ENCODE assay signal across 8 cellular contexts in the genomic region with DNA sequence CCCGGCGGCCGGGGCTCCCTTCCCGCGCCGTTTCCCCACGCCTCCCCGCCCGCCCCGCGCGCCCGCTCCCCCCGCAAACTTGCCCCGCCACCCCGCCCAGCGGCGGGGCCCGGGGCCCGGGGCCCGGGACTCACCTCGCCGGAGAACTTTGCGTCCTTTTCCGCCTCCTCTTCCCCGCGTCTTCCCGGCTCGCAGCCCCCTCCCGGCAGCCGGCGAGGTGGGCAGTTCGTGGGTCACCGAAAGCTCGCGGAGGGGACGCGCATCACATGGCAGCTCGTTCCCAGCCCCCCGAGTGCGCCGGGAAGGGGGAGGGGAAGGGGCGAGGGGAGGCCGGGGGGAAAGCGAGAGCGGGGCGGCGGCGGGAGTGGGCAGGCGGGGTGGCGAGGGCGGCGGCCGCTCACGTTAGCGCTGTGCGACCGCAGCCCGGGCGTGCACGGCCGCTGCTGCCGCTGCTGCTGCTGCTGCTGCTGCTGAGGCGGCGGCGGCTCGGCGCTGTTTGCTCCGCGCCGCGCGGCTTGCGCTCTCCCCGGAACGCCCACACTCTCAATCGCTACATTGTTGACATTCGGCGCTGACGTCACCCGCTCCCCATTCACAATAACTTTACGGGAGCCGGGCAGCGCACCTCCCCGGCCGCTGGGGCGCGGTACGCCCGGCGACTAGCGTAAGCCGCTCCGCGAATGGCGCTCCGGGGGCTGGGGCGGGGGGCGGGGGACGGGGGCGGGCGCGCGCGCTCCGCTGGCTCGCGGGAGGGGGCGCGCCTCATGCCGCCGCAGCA. TPM values are rescaled to one million over a fixed set of nuclear protein-coding genes. Genes with fewer than 3 reads are reported as not detected.
A peak's percentile ranks its signal among the peaks of the same experiment; 100 is the strongest.
DNase-seq lines count a peak whose midpoint lies in the region; ATAC-seq and TF ChIP-seq lines count a peak whose summit lies in the region.

A gene (minus strand): TSS at position 498 of the 778 bp plus-strand sequence. CDS start 287,999 bp downstream, outside the sequence.

- H3K4me3 Mint-ChIP-seq in Caco-2 (ENCODE audit: unreplicated experiment), result peak within 1 kb of the TSS; percentile 72
- peak within 1 kb of the TSS; percentile 89 for H3K4me3 Mint-ChIP-seq in activated T-helper 17 cell treated with anti-CD3 and anti-CD28 coated beads, Interleukin-2, amount 50 U/mL, for 72 hours
- H3K4me3 Mint-ChIP-seq in natural killer cell treated with Interleukin-12 subunit alpha and Interleukin-12 subunit beta and Interleukin-15 and Interleukin-18, amount 100 ng/mL, for 72 hours, result peak within 1 kb of the TSS; percentile 87

- H3K36me3 Mint-ChIP-seq in Caco-2 (ENCODE audit: insufficient read depth, unreplicated experiment), result no peaks in the 10 kb centered on the region
- H3K36me3 Mint-ChIP-seq in activated T-helper 17 cell treated with anti-CD3 and anti-CD28 coated beads, Interleukin-2, amount 50 U/mL, for 72 hours (ENCODE audit: low read depth), result peaks cover 25% of the 10 kb centered on the region
- no peaks in the 10 kb centered on the region for H3K36me3 Mint-ChIP-seq in natural killer cell treated with Interleukin-12 subunit alpha and Interleukin-12 subunit beta and Interleukin-15 and Interleukin-18, amount 100 ng/mL, for 72 hours

- H3K9me3 Mint-ChIP-seq in Caco-2 (ENCODE audit: unreplicated experiment), result no peaks in the 10 kb centered on the region
- H3K9me3 Mint-ChIP-seq in activated T-helper 17 cell treated with anti-CD3 and anti-CD28 coated beads, Interleukin-2, amount 50 U/mL, for 72 hours, result no peaks in the 10 kb centered on the region
- H3K9me3 Mint-ChIP-seq in natural killer cell treated with Interleukin-12 subunit alpha and Interleukin-12 subunit beta and Interleukin-15 and Interleukin-18, amount 100 ng/mL, for 72 hours, result no peaks in the 10 kb centered on the region

- TF ChIP-seq CTCF in Caco-2 (IDR thresholded peaks at IDR 0.05; ENCODE audit: insufficient read depth in 1 of 2, low read depth in 1 of 2, low read length in 1 of 2, severe bottlenecking in 1 of 2, unreplicated experiment in 1 of 2), result no peak
- TF ChIP-seq CTCF in fibroblast of the aortic adventitia (IDR thresholded peaks at IDR 0.05; ENCODE audit: insufficient read depth, low read length), result peak; percentile 27

- intact Hi-C loops in Caco-2 (cut with micrococcal nuclease; ENCODE audit: unreplicated experiment), result loop anchor here (1.0 kb wide), 1 partner anchor 9 kb away; no protein-coding TSS in a partner anchor

- H3K36me3 ChIP-seq in Caco-2 (ENCODE audit: control insufficient read depth, insufficient read depth, low read length), result no peaks in the 10 kb centered on the region

- no peak for TF ChIP-seq RAD21 in Ishikawa (IDR thresholded peaks at IDR 0.05; ENCODE audit: low read depth)

- H3K4me1 Mint-ChIP-seq in Caco-2 (ENCODE audit: low read depth, unreplicated experiment), result no peaks in the 10 kb centered on the region
- H3K4me1 Mint-ChIP-seq in activated T-helper 17 cell treated with anti-CD3 and anti-CD28 coated beads, Interleukin-2, amount 50 U/mL, for 72 hours, result peaks cover 13% of the 10 kb centered on the region
- peaks cover 11 to 13% of the 10 kb centered on the region in 2 donors for H3K4me1 Mint-ChIP-seq in natural killer cell treated with Interleukin-12 subunit alpha and Interleukin-12 subunit beta and Interleukin-15 and Interleukin-18, amount 100 ng/mL, for 72 hours (ENCODE audit: low read depth in 2 of 2)

- peaks cover 17% of the 10 kb centered on the region for H3K27me3 Mint-ChIP-seq in Caco-2 (ENCODE audit: insufficient read depth, unreplicated experiment)
- peaks cover 6% of the 10 kb centered on the region for H3K27me3 Mint-ChIP-seq in activated T-helper 17 cell treated with anti-CD3 and anti-CD28 coated beads, Interleukin-2, amount 50 U/mL, for 72 hours
- H3K27me3 Mint-ChIP-seq in natural killer cell treated with Interleukin-12 subunit alpha and Interleukin-12 subunit beta and Interleukin-15 and Interleukin-18, amount 100 ng/mL, for 72 hours, result peaks cover 29 to 54% of the 10 kb centered on the region in 2 donors

- peaks cover 7% of the 10 kb centered on the region; the same call in 1 of the 2 replicates for H3K4me1 ChIP-seq in Caco-2

- no peaks in the 10 kb centered on the region for H3K9me3 ChIP-seq in Caco-2

- no TSS peak for BruUV-seq in Caco-2 (replicated peaks; lab: Mats Ljungman, UMichigan)

- POLR2A ChIA-PET in Caco-2 (lab: Charles Lee), result no interaction called here

- no peak within 1 kb of the TSS for H3K27ac Mint-ChIP-seq in Caco-2 (ENCODE audit: unreplicated experiment)
- peak within 1 kb of the TSS; percentile 84 for H3K27ac Mint-ChIP-seq in activated T-helper 17 cell treated with anti-CD3 and anti-CD28 coated beads, Interleukin-2, amount 50 U/mL, for 72 hours
- no peak within 1 kb of the TSS for H3K27ac Mint-ChIP-seq in natural killer cell treated with Interleukin-12 subunit alpha and Interleukin-12 subunit beta and Interleukin-15 and Interleukin-18, amount 100 ng/mL, for 72 hours

- no peak for TF ChIP-seq EP300 in Ishikawa (IDR thresholded peaks at IDR 0.05; ENCODE audit: borderline replicate concordance)

- peak; percentile 73 for ATAC-seq in GM21529 (IDR thresholded peaks at IDR 0.05; ENCODE audit: unreplicated experiment)
- ATAC-seq in activated T-helper 17 cell treated with anti-CD3 and anti-CD28 coated beads, Interleukin-2, amount 50 U/mL, for 72 hours (replicated peaks), result peak; percentile 76
- peak; percentile 84 for ATAC-seq in natural killer cell treated with Interleukin-12 subunit alpha and Interleukin-12 subunit beta and Interleukin-15 and Interleukin-18, amount 100 ng/mL, for 72 hours

- CTCF ChIA-PET in Caco-2 (lab: Charles Lee), result interaction anchor here (1.6 kb wide), 1 partner anchor 183 kb away, joined by 6 read pairs; no protein-coding TSS in a partner anchor

- peak; percentile 74 to 76 for DNase-seq in Caco-2
- DNase-seq in RPMI7951 (ENCODE audit: low read depth), result peak; percentile 84
- DNase-seq in fibroblast of the aortic adventitia (ENCODE audit: low read depth), result peak; percentile 79
- peak; percentile 86 for DNase-seq in natural killer cell treated with Interleukin-12 subunit alpha and Interleukin-12 subunit beta and Interleukin-15 and Interleukin-18, amount 100 ng/mL, for 72 hours (ENCODE audit: low spot score)
- DNase-seq in stimulated activated naive CD4-positive, alpha-beta T cell (lab: John Stamatoyannopoulos, UW), result peak; percentile 92 to 95 (median 94)

- peaks cover 7% of the 10 kb centered on the region for H3K27me3 ChIP-seq in Caco-2 (replicated peaks; ENCODE audit: control insufficient read depth, insufficient read depth, low read length)

- H3K4me3 ChIP-seq in Caco-2 (ENCODE audit: low read depth, low read length), result peak within 1 kb of the TSS; percentile 64
- peak within 1 kb of the TSS; percentile 67 for H3K4me3 ChIP-seq in fibroblast of the aortic adventitia (ENCODE audit: low read depth, low read length)

TF ChIP-seq in Ishikawa, 13 proteins besides CTCF, POLR2A, EP300 and RAD21 (continues in another document):
- TF ChIP-seq ZBTB7A (IDR thresholded peaks at IDR 0.05; ENCODE audit: low read depth), result 0 out of 2 replicates have a peak, but pooled peaks have one; percentile 4
- peak; percentile 39; the same call in 1 of the 2 replicates for TF ChIP-seq TEAD4 (IDR thresholded peaks at IDR 0.05)
- TF ChIP-seq CEBPB (IDR thresholded peaks at IDR 0.05), result no peak
- no peak for TF ChIP-seq NFIC (IDR thresholded peaks at IDR 0.05)
- peak; percentile 55 for TF ChIP-seq CREB1 (IDR thresholded peaks at IDR 0.05; ENCODE audit: low read depth)
- TF ChIP-seq TAF1 (IDR thresholded peaks at IDR 0.05; ENCODE audit: low read depth), result no peak
- 0 out of 2 replicates have a peak, but pooled peaks have one; percentile 18 for TF ChIP-seq TCF12 (IDR thresholded peaks at IDR 0.05; ENCODE audit: low read depth)
- no peak for TF ChIP-seq FOXM1 (IDR thresholded peaks at IDR 0.05; ENCODE audit: borderline replicate concordance, low read depth)
- TF ChIP-seq, protein P1, sequence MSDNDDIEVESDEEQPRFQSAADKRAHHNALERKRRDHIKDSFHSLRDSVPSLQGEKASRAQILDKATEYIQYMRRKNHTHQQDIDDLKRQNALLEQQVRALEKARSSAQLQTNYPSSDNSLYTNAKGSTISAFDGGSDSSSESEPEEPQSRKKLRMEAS (IDR thresholded peaks at IDR 0.05), result peak; percentile 51
- peak; percentile 85 for TF ChIP-seq EGR1 (IDR thresholded peaks at IDR 0.05)
- TF ChIP-seq YY1 (IDR thresholded peaks at IDR 0.05; ENCODE audit: low read depth), result no peak
- TF ChIP-seq, protein P2, sequence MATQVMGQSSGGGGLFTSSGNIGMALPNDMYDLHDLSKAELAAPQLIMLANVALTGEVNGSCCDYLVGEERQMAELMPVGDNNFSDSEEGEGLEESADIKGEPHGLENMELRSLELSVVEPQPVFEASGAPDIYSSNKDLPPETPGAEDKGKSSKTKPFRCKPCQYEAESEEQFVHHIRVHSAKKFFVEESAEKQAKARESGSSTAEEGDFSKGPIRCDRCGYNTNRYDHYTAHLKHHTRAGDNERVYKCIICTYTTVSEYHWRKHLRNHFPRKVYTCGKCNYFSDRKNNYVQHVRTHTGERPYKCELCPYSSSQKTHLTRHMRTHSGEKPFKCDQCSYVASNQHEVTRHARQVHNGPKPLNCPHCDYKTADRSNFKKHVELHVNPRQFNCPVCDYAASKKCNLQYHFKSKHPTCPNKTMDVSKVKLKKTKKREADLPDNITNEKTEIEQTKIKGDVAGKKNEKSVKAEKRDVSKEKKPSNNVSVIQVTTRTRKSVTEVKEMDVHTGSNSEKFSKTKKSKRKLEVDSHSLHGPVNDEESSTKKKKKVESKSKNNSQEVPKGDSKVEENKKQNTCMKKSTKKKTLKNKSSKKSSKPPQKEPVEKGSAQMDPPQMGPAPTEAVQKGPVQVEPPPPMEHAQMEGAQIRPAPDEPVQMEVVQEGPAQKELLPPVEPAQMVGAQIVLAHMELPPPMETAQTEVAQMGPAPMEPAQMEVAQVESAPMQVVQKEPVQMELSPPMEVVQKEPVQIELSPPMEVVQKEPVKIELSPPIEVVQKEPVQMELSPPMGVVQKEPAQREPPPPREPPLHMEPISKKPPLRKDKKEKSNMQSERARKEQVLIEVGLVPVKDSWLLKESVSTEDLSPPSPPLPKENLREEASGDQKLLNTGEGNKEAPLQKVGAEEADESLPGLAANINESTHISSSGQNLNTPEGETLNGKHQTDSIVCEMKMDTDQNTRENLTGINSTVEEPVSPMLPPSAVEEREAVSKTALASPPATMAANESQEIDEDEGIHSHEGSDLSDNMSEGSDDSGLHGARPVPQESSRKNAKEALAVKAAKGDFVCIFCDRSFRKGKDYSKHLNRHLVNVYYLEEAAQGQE (IDR thresholded peaks at IDR 0.05; ENCODE audit: low read depth), result no peak

RNA-seq across cellular contexts. Expression of the gene that starts here (rescaled TPM):
- total RNA-seq in Caco-2 (2022), result 0.32 and 0.43 TPM in 2 replicates
- total RNA-seq in RPMI7951 (2014; rRNA removed; shearing (Covaris generic)), result 1.4 and 2.0 TPM in 2 replicates
- total RNA-seq in activated T-helper 17 cell treated with anti-CD3 and anti-CD28 coated beads, Interleukin-2, amount 50 U/mL, for 72 hours, result 10 to 100 TPM in 1 of 2 donors, 1 to 10 TPM in 1; 3.0 to 22.9 TPM
- 0.27 and 0.65 TPM in 2 replicates for total RNA-seq in fibroblast of the aortic adventitia (ENCODE audit: low replicate concordance)
- 1 to 10 TPM; 3.1 to 5.8 TPM for total RNA-seq in natural killer cell treated with Interleukin-12 subunit alpha and Interleukin-12 subunit beta and Interleukin-15 and Interleukin-18, amount 100 ng/mL, for 72 hours

Comparison
In these comparisons a context has a peak if more than half of its experiments do, and no peak if none do; other contexts are left out.
1. Peak in every context shown above with its lines: DNase-seq, ATAC-seq and H3K4me3 ChIP-seq.
2. Peak in DNase-seq and H3K4me3 ChIP-seq in Caco-2; RNA of the gene not detected or under 1 TPM.
3. Peak in DNase-seq and H3K4me3 ChIP-seq in fibroblast of the aortic adventitia; RNA of the gene not detected or under 1 TPM.